Comparison of ENCODE assay signal across 22 cellular contexts in genomic region chr11:32178692-32179091, GRCh38.
"Had no signal": no experiment of that assay in that cellular context is flagged by ENCODE, and none has a peak within 500 bp of the region (broad histone marks: within the 10 kb centered on the region; RNA-seq: fewer than 3 reads in every experiment).

No MANE protein-coding gene starts in this region.

- H3K27me3 ChIP-seq: ovary, right atrium auricular region, right lobe of liver, suprapubic skin, upper lobe of right lung had no signal

- H3K4me1 ChIP-seq: left lung, right atrium auricular region, right lobe of liver, suprapubic skin, tibial artery, upper lobe of right lung had no signal

- H3K27ac ChIP-seq: left lung, ovary, right atrium auricular region, right lobe of liver, skin epidermis, suprapubic skin, thoracic aorta, tibial artery, upper lobe of right lung had no signal

- H3K9me3 ChIP-seq: left lung, ovary, right atrium auricular region, right lobe of liver, suprapubic skin, thoracic aorta, tibial artery, upper lobe of right lung had no signal

- H3K4me3 ChIP-seq: left lung, lung, ovary, right atrium auricular region, right lobe of liver, skin epidermis, suprapubic skin, thoracic aorta, tibial artery, upper lobe of right lung had no signal

- DNase-seq: hippocampal formation; kidney glomerular epithelial cell; left colon; left lung; mesendoderm; naive thymus-derived CD4-positive, alpha-beta T cell; ovary; right lobe of liver; stimulated activated CD4-positive, alpha-beta T cell treated with anti-CD3 and anti-CD28 coated beads, Interleukin-12 subunit alpha, Interleukin-12 subunit beta, amount 100 ng/mL, for 4 hours; stimulated activated CD4-positive, alpha-beta T cell treated with anti-CD3 and anti-CD28 coated beads, Interleukin-15, amount 100 ng/mL, for 24 hours; stimulated activated CD4-positive, alpha-beta T cell treated with anti-CD3 and anti-CD28 coated beads, Interleukin-2, amount 100 ng/mL, for 24 hours; stimulated activated CD4-positive, alpha-beta T cell treated with anti-CD3 and anti-CD28 coated beads, Interleukin-4, amount 100 ng/mL, for 1 hour; stimulated activated naive CD4-positive, alpha-beta T cell; tibial artery; trophoblast cell; upper lobe of right lung had no signal

- ATAC-seq: left colon; left lung; naive thymus-derived CD4-positive, alpha-beta T cell; natural killer cell treated with Interleukin-12 subunit alpha and Interleukin-12 subunit beta and Interleukin-15 and Interleukin-18, amount 100 ng/mL, for 72 hours; right lobe of liver; upper lobe of right lung had no signal

- H3K36me3 ChIP-seq: left lung, ovary, right atrium auricular region, right lobe of liver, suprapubic skin, thoracic aorta, tibial artery, upper lobe of right lung had no signal
